8 cellular contexts compared by ENCODE assay signal in the genomic region with DNA sequence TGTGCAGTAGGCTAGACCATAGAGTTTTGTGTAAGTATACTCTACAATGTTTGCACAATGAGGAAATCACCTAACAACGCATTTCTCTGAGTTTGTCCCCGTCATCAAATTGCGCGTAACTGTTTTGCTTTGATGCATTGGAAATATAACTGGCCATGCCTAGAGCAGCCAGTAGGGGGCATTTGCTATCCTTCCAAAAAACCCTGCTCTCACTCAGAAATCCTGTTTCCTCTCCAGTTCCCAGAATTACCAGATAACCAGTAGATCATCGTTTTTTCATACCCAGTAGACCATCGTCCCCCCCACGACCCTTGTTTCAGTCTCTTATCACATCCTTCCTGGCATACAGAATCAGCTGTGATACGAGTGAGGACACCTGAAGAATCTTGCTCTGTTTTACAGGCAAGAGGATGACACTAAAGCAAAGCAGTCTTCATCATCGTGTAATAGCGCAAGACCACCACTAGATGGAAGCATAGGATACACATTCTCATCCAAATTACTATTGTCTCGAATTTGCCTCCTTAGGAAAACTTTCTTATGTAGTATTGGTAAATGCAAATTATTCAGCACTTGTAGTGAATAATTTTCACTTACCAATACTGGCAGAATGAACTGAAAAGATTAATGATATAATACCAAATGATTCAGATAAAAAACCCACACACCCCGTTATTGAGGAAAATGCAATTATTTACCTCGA. TPM values are rescaled to one million over a fixed set of nuclear protein-coding genes. Genes with fewer than 3 reads are reported as not detected.
DNase-seq lines count a peak whose midpoint lies in the region; ATAC-seq, FAIRE-seq and TF ChIP-seq lines count a peak whose summit lies in the region.

No MANE protein-coding gene starts in this region.

- no peaks in the 10 kb centered on the region for H3K79me1 ChIP-seq in neuronal stem cell (ENCODE audit: low read depth, low read length)

- DNase-seq in H54 (ENCODE audit: insufficient read length, low spot score) (peak; percentile 15), RPMI8226 (peak; percentile 74), fibroblast of the conjunctiva (ENCODE audit: low read depth) (peak; percentile 79), neuronal stem cell (ENCODE audit: low spot score) (peak; percentile 82)

- peaks cover 11% of the 10 kb centered on the region for H3K27me3 Mint-ChIP-seq in activated T-helper 17 cell treated with anti-CD3 and anti-CD28 coated beads, Interleukin-2, amount 50 U/mL, for 72 hours

- H3K23ac ChIP-seq in neuronal stem cell (ENCODE audit: low read depth, low read length, poor library complexity): no peak overlapping the region

- H3K27me3 ChIP-seq in neuronal stem cell (ENCODE audit: control insufficient read depth in 3 of 3, insufficient read depth in 3 of 3, low read depth in 1 of 3, low read length in 3 of 3) (peaks cover 0 to 8% (median 0%) of the 10 kb centered on the region in 3 experiments), subcutaneous abdominal adipose tissue (ENCODE audit: control insufficient read depth in 5 of 5, insufficient read depth in 4 of 5, low read length in 5 of 5) (peaks cover 0 to 13% (median 0%) of the 10 kb centered on the region in 5 donors)

- no peak overlapping the region for H4K8ac ChIP-seq in neuronal stem cell (ENCODE audit: low read depth, low read length)

- FAIRE-seq in H54 (lab: Jason Lieb, UNC): peak; percentile 97

- peaks cover 11% of the 10 kb centered on the region for H3K4me1 Mint-ChIP-seq in activated T-helper 17 cell treated with anti-CD3 and anti-CD28 coated beads, Interleukin-2, amount 50 U/mL, for 72 hours

- no peak overlapping the region for H2BK15ac ChIP-seq in neuronal stem cell (ENCODE audit: low read length)

- peak overlapping the region; percentile 58 for H3K18ac ChIP-seq in neuronal stem cell (ENCODE audit: low read length)

- H3K9me3 ChIP-seq in ES-I3 (ENCODE audit: control insufficient read depth, insufficient read depth, low read length): no peaks in the 10 kb centered on the region
- H3K9me3 ChIP-seq in neuronal stem cell (replicated peaks in 1 of 2; ENCODE audit: control insufficient read depth in 2 of 2, insufficient read depth in 1 of 2, low read depth in 1 of 2, low read length in 2 of 2): peaks cover 0 to 2% of the 10 kb centered on the region in 2 donors
- H3K9me3 ChIP-seq in subcutaneous abdominal adipose tissue (ENCODE audit: control insufficient read depth in 5 of 5, low read length in 5 of 5): peaks cover 0 to 3% (median 0%) of the 10 kb centered on the region in 5 donors

- peak overlapping the region; percentile 93 for H3K4me2 ChIP-seq in neuronal stem cell (ENCODE audit: insufficient read depth, low read length, poor library complexity, severe bottlenecking)

- peak overlapping the region; percentile 88 for H2AFZ ChIP-seq in neuronal stem cell (ENCODE audit: low read length)

- H3K4me3 ChIP-seq in neuronal stem cell (ENCODE audit: low read length in 2 of 2) (peak overlapping the region; percentile 36 to 73), subcutaneous abdominal adipose tissue (ENCODE audit: low read depth in 1 of 5, low read length in 5 of 5) (peak overlapping the region in 4 of 5 donors; percentile 46 to 53 (median 51))

- TF ChIP-seq CTCF in LNCAP (IDR thresholded peaks at IDR 0.05): peak; percentile 97

- no peak for TF ChIP-seq POLR2A in H54 (IDR thresholded peaks at IDR 0.05; ENCODE audit: low read depth, low read length)

- H3K14ac ChIP-seq in neuronal stem cell (ENCODE audit: low read length): no peak overlapping the region

- no peak overlapping the region for H3K4ac ChIP-seq in neuronal stem cell (ENCODE audit: low read length)

- peak overlapping the region; percentile 53 for H3K9ac ChIP-seq in ES-I3 (ENCODE audit: low read depth, low read length)
- no peak overlapping the region for H3K9ac ChIP-seq in neuronal stem cell (ENCODE audit: low read depth, low read length, poor library complexity)
- no peak overlapping the region for H3K9ac ChIP-seq in subcutaneous abdominal adipose tissue (ENCODE audit: low read length in 5 of 5)

- no peaks in the 10 kb centered on the region for H3K9me3 Mint-ChIP-seq in activated T-helper 17 cell treated with anti-CD3 and anti-CD28 coated beads, Interleukin-2, amount 50 U/mL, for 72 hours

- no peak overlapping the region for H2BK12ac ChIP-seq in neuronal stem cell (ENCODE audit: low read length)

- H3K36me3 Mint-ChIP-seq in activated T-helper 17 cell treated with anti-CD3 and anti-CD28 coated beads, Interleukin-2, amount 50 U/mL, for 72 hours (ENCODE audit: low read depth): no peaks in the 10 kb centered on the region

- H3K27ac ChIP-seq in neuronal stem cell (replicated peaks; ENCODE audit: low read length): no peak overlapping the region
- no peak overlapping the region for H3K27ac ChIP-seq in subcutaneous abdominal adipose tissue (ENCODE audit: low read depth, low read length)

- H3K27ac Mint-ChIP-seq in activated T-helper 17 cell treated with anti-CD3 and anti-CD28 coated beads, Interleukin-2, amount 50 U/mL, for 72 hours: peak overlapping the region; percentile 76

- no peak overlapping the region for H2AK5ac ChIP-seq in neuronal stem cell (ENCODE audit: low read depth, low read length)

- peak overlapping the region; percentile 80 for H3K4me3 Mint-ChIP-seq in activated T-helper 17 cell treated with anti-CD3 and anti-CD28 coated beads, Interleukin-2, amount 50 U/mL, for 72 hours

- no peak overlapping the region for H2BK120ac ChIP-seq in neuronal stem cell (ENCODE audit: low read depth, low read length)

- no peaks in the 10 kb centered on the region for H3K36me3 ChIP-seq in ES-I3 (ENCODE audit: insufficient read depth, low read length)
- no peaks in the 10 kb centered on the region for H3K36me3 ChIP-seq in neuronal stem cell (replicated peaks in 1 of 2; ENCODE audit: control insufficient read depth in 2 of 2, insufficient read depth in 2 of 2, low read length in 2 of 2)
- H3K36me3 ChIP-seq in subcutaneous abdominal adipose tissue (ENCODE audit: control insufficient read depth in 5 of 5, insufficient read depth in 5 of 5, low read length in 5 of 5): no peaks in the 10 kb centered on the region

- ATAC-seq in activated T-helper 17 cell treated with anti-CD3 and anti-CD28 coated beads, Interleukin-2, amount 50 U/mL, for 72 hours (replicated peaks): peak; percentile 84

- WGBS in neuronal stem cell (ENCODE audit: extremely low coverage in 2 of 2, insufficient read length in 2 of 2, insufficient replicate concordance in 1 of 2), 2 donors: no CpG with 5 or more reads among the region's 13 CpGs

- 0 out of 2 replicates have a peak, but pooled peaks cover 5% of the 10 kb centered on the region for H3K4me1 ChIP-seq in ES-I3 (ENCODE audit: insufficient read depth, low read length)
- no peaks in the 10 kb centered on the region for H3K4me1 ChIP-seq in neuronal stem cell (ENCODE audit: control insufficient read depth in 2 of 2, insufficient read depth in 1 of 2, low read depth in 1 of 2, low read length in 2 of 2)
- peaks cover 0 to 5% (median 3%) of the 10 kb centered on the region in 5 donors for H3K4me1 ChIP-seq in subcutaneous abdominal adipose tissue (ENCODE audit: control insufficient read depth in 5 of 5, insufficient read depth in 5 of 5, low read length in 5 of 5)

- H4K91ac ChIP-seq in neuronal stem cell (ENCODE audit: low read depth, low read length, poor library complexity): no peak overlapping the region

- H2BK5ac ChIP-seq in neuronal stem cell (ENCODE audit: low read length): no peak overlapping the region

RNA-seq across cellular contexts. Expression of gene GABRR3, which starts 4.4 kb away (rescaled TPM):
- not detected for total RNA-seq in activated T-helper 17 cell treated with anti-CD3 and anti-CD28 coated beads, Interleukin-2, amount 50 U/mL, for 72 hours
- polyA plus RNA-seq in neuronal stem cell (2013, experiment 1 of 2): not detected
- not detected for polyA plus RNA-seq in neuronal stem cell (2013, experiment 2 of 2)

RNA-seq across cellular contexts. Expression of gene OR5AC2, which starts 47.5 kb away (rescaled TPM):
- not detected for total RNA-seq in activated T-helper 17 cell treated with anti-CD3 and anti-CD28 coated beads, Interleukin-2, amount 50 U/mL, for 72 hours
- polyA plus RNA-seq in neuronal stem cell (2013, experiment 1 of 2): not detected
- polyA plus RNA-seq in neuronal stem cell (2013, experiment 2 of 2): not detected

Comparison
In these comparisons a context has a peak if more than half of its experiments do, and no peak if none do; other contexts are left out.
1. DNase-seq: peak in every context shown above with its lines; median percentile 82 in neuronal stem cell; 79 in fibroblast of the conjunctiva; 74 in RPMI8226; 15 in H54.